Comparison of ENCODE assay signal across 8 cellular contexts in the genomic region with DNA sequence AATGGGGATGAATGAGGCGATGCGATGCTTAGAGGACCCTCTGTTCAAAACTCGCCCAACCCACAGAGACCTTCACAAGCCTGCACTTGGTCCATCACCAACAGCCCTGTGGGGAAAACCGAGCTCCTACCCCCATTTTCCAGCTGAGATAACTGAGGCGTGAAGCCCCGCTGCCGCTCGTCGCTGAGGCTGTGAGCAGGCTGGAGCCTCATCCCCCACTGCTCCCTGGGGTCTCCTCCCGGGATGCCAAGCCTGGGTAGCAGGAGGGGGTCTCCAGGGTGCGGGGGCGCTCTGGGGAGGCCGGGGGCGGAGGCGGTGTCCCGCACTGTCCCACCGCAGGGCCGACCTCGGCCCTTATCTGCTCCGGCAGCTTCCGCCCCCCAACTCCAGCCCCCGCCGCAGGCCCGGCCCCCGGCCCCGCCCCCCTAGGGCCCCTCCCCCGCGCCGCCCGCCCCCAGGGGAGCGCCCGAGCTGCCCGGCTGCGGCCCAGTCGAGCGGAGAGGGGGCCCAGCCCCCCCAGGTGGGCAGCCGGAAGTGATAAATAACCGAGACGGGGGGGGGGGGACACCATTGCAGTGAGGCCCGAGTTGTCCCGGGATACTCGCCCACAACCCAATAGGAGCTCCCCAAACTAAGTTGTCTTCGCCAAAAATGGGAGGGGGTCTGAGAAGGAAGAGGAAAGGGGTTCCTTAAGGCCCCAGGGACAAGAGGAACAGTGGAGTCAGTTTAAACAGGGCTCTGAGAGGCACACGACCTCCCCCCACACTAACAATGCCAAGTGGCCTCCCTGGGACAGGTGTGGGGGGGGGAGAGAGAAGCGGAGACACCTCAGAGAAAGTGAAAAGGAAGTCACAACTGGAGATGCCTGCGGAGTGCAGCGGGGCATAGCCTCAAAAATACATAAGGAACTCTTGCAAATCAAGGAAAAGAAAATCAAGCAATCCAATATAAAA.
DNase-seq lines count a peak whose midpoint lies in the region; ATAC-seq lines count a peak whose summit lies in the region.

No MANE protein-coding gene starts in this region.

- peak overlapping the region; percentile 62 for H3K27ac ChIP-seq in muscle layer of colon (ENCODE audit: low read depth, low read length)

- H3K36me3 ChIP-seq in muscle layer of colon (ENCODE audit: insufficient read depth, low read length) = no peaks in the 10 kb centered on the region

- no peaks in the 10 kb centered on the region for H3K36me3 Mint-ChIP-seq in T-helper 1 cell treated with Interleukin-12 subunit alpha and Interleukin-12 subunit beta and Interleukin-4 antibody, amounts not matched to agents 30 μg/mL and 1 μg/mL, for 36 hours (ENCODE audit: low read depth)

- H3K9ac ChIP-seq in muscle layer of colon (ENCODE audit: low read length) = peak overlapping the region; percentile 44

- no peaks in the 10 kb centered on the region for H3K9me3 ChIP-seq in muscle layer of colon (ENCODE audit: low read length)

- peak overlapping the region; percentile 68 to 77 for H3K4me3 ChIP-seq in muscle layer of colon (ENCODE audit: low read depth in 1 of 2, low read length in 2 of 2)

- no peaks in the 10 kb centered on the region for H3K27me3 Mint-ChIP-seq in T-helper 1 cell treated with Interleukin-12 subunit alpha and Interleukin-12 subunit beta and Interleukin-4 antibody, amounts not matched to agents 30 μg/mL and 1 μg/mL, for 36 hours (ENCODE audit: low read depth)

- H3K27ac Mint-ChIP-seq in T-helper 1 cell treated with Interleukin-12 subunit alpha and Interleukin-12 subunit beta and Interleukin-4 antibody, amounts not matched to agents 30 μg/mL and 1 μg/mL, for 36 hours = peak overlapping the region; percentile 64

- peaks cover 13% of the 10 kb centered on the region for H3K4me1 Mint-ChIP-seq in T-helper 1 cell treated with Interleukin-12 subunit alpha and Interleukin-12 subunit beta and Interleukin-4 antibody, amounts not matched to agents 30 μg/mL and 1 μg/mL, for 36 hours (ENCODE audit: low read depth)

- peak; percentile 30 for DNase-seq in stimulated activated CD8-positive, alpha-beta memory T cell treated with anti-CD3 and anti-CD28 coated beads, Interleukin-12 subunit alpha, Interleukin-12 subunit beta, amount 100 ng/mL, for 4 hours (ENCODE audit: low read depth)
- no peak for DNase-seq in stimulated activated CD8-positive, alpha-beta memory T cell treated with anti-CD3 and anti-CD28 coated beads, Interleukin-4, amount 100 ng/mL, for 48 hours
- peak; percentile 26 for DNase-seq in effector CD4-positive, alpha-beta T cell
- no peak for DNase-seq in SIG-M5 (lab: John Stamatoyannopoulos, UW)
- no peak for DNase-seq in kidney tubule cell (ENCODE audit: low spot score)

- H3K27me3 ChIP-seq in muscle layer of colon (ENCODE audit: control insufficient read depth in 1 of 2, insufficient read depth in 2 of 2, low read length in 2 of 2) = no peaks in the 10 kb centered on the region

- ATAC-seq in HG03039 (IDR thresholded peaks at IDR 0.05; ENCODE audit: unreplicated experiment) = peak; percentile 42

- H3K9me3 Mint-ChIP-seq in T-helper 1 cell treated with Interleukin-12 subunit alpha and Interleukin-12 subunit beta and Interleukin-4 antibody, amounts not matched to agents 30 μg/mL and 1 μg/mL, for 36 hours = no peaks in the 10 kb centered on the region

- peak overlapping the region; percentile 76 for H3K4me3 Mint-ChIP-seq in T-helper 1 cell treated with Interleukin-12 subunit alpha and Interleukin-12 subunit beta and Interleukin-4 antibody, amounts not matched to agents 30 μg/mL and 1 μg/mL, for 36 hours

- peaks cover 15% of the 10 kb centered on the region for H3K4me1 ChIP-seq in muscle layer of colon (ENCODE audit: insufficient read depth, low read length)

Comparison
In these comparisons a context has a peak if more than half of its experiments do, and no peak if none do; other contexts are left out.
1. DNase-seq: peak in stimulated activated CD8-positive, alpha-beta memory T cell treated with anti-CD3 and anti-CD28 coated beads, Interleukin-12 subunit alpha, Interleukin-12 subunit beta, amount 100 ng/mL, for 4 hours (single experiment) and effector CD4-positive, alpha-beta T cell (single experiment); none in stimulated activated CD8-positive, alpha-beta memory T cell treated with anti-CD3 and anti-CD28 coated beads, Interleukin-4, amount 100 ng/mL, for 48 hours (single experiment), SIG-M5 (single experiment) and kidney tubule cell (single experiment).